38 cellular contexts compared by ENCODE assay signal in genomic region chr11:125200441-125200840, GRCh38. TPM values are rescaled to one million over a fixed set of nuclear protein-coding genes. Genes with fewer than 3 reads are reported as not detected.
"Had no signal": no experiment of that assay in that cellular context is flagged by ENCODE, and none has a peak within 500 bp of the region (broad histone marks: within the 10 kb centered on the region; RNA-seq: fewer than 3 reads in every experiment).

No MANE protein-coding gene starts in this region.

- H3K4me2 ChIP-seq: SK-N-SH had no signal

- FAIRE-seq: TTC549 had no signal

- H3K36me3 Mint-ChIP-seq: activated naive CD4-positive, alpha-beta T cell treated with anti-CD3 and anti-CD28 coated beads, Interleukin-2, amount 50 U/mL, for 24 hours; activated naive CD8-positive, alpha-beta T cell treated with anti-CD3 and anti-CD28 coated beads, Interleukin-2, amount 10 ng/mL, durations not matched to agents 7 days and 5 days had no signal

- H3K9me3 Mint-ChIP-seq: activated CD4-positive, alpha-beta T cell treated with anti-CD3 and anti-CD28 coated beads, Interleukin-2, amount 10 ng/mL, durations not matched to agents 24 days and 14 days; activated CD8-positive, alpha-beta T cell treated with anti-CD3 and anti-CD28 coated beads for 36 hours; activated naive CD4-positive, alpha-beta T cell treated with anti-CD3 and anti-CD28 coated beads, Interleukin-2, amount 50 U/mL, for 24 hours; activated naive CD8-positive, alpha-beta T cell treated with anti-CD3 and anti-CD28 coated beads, Interleukin-2, amount 10 ng/mL, durations not matched to agents 7 days and 5 days; activated T-cell treated with anti-CD3 and anti-CD28 coated beads, Interleukin-2, amount 50 U/mL, for 72 hours; activated T-helper 17 cell treated with anti-CD3 and anti-CD28 coated beads, Interleukin-2, amount 50 U/mL, for 72 hours; brain; T-helper 1 cell treated with Interleukin-12 subunit alpha and Interleukin-12 subunit beta and Interleukin-4 antibody, amounts not matched to agents 30 μg/mL and 1 μg/mL, for 36 hours; T-helper 2 cell treated with Interferon-gamma antibody and Interleukin-4, amounts not matched to agents 5 μg/mL and 100 μg/mL, for 36 hours had no signal

- H3K27me3 Mint-ChIP-seq: activated CD4-positive, alpha-beta T cell treated with anti-CD3 and anti-CD28 coated beads, Interleukin-2, amount 10 ng/mL, durations not matched to agents 24 days and 14 days; brain had no signal

- ATAC-seq: activated CD8-positive, alpha-beta T cell treated with anti-CD3 and anti-CD28 coated beads for 36 hours; activated T-cell treated with anti-CD3 and anti-CD28 coated beads, Interleukin-2, amount 50 U/mL, for 72 hours; activated T-helper 17 cell treated with anti-CD3 and anti-CD28 coated beads, Interleukin-2, amount 50 U/mL, for 72 hours; PC-3 had no signal

- H3K27me3 ChIP-seq: ascending aorta, MG63, Peyer's patch, SJSA1 had no signal

- H3K27ac ChIP-seq: ascending aorta, Peyer's patch, SJSA1 had no signal

- H3K36me3 ChIP-seq: ascending aorta, MG63, Peyer's patch, SJSA1 had no signal

- H3K4me1 Mint-ChIP-seq: activated CD4-positive, alpha-beta T cell treated with anti-CD3 and anti-CD28 coated beads, Interleukin-2, amount 10 ng/mL, durations not matched to agents 24 days and 14 days; activated naive CD4-positive, alpha-beta T cell treated with anti-CD3 and anti-CD28 coated beads, Interleukin-2, amount 50 U/mL, for 24 hours; activated naive CD8-positive, alpha-beta T cell treated with anti-CD3 and anti-CD28 coated beads, Interleukin-2, amount 10 ng/mL, durations not matched to agents 7 days and 5 days; activated T-helper 17 cell treated with anti-CD3 and anti-CD28 coated beads, Interleukin-2, amount 50 U/mL, for 72 hours had no signal

- H3K9ac ChIP-seq: SK-N-SH had no signal

- H3K4me3 ChIP-seq: ascending aorta, MG63, Peyer's patch, SJSA1 had no signal

- H3K4me1 ChIP-seq: ascending aorta, Peyer's patch, SJSA1 had no signal

- H3K9me3 ChIP-seq: ascending aorta, MG63, Peyer's patch, SJSA1, SK-N-SH had no signal

- DNase-seq: activated CD4-positive, alpha-beta T cell treated with anti-CD3 and anti-CD28 coated beads, Interleukin-2, amount 10 ng/mL, durations not matched to agents 24 days and 14 days; activated CD4-positive, alpha-beta T cell treated with anti-CD3 and anti-CD28 coated beads, Interleukin-2, amount 50 U/mL, for 4 hours; activated CD8-positive, alpha-beta T cell treated with anti-CD3 and anti-CD28 coated beads for 36 hours; activated gamma-delta T cell; activated naive CD4-positive, alpha-beta T cell treated with Interleukin-2 at 50 U/mL for 16 hours; activated naive CD8-positive, alpha-beta T cell treated with anti-CD3 and anti-CD28 coated beads, Interleukin-2, amount 10 ng/mL, durations not matched to agents 7 days and 5 days; activated T-cell treated with anti-CD3 and anti-CD28 coated beads, Interleukin-2, amount 50 U/mL, for 1 hour; activated T-cell treated with anti-CD3 and anti-CD28 coated beads, Interleukin-2, amount 50 U/mL, for 72 hours; amygdala; central memory CD4-positive, alpha-beta T cell; Kasumi-1; KBM-7; MG63; NCI-H1048; NCI-H1436 treated with DMSO at 0.1 percent for 48 hours; NCI-H187; NCI-H2029 treated with DMSO at 0.1 percent for 48 hours; NCI-H2107; NCI-H2171; NCI-H510A; NCI-H526; NCI-H748 treated with DMSO at 0.1 percent for 48 hours; NK-92 treated with Interleukin-12 subunit alpha and Interleukin-12 subunit beta, amount 100 ng/mL, for 24 hours; PC-3; Peyer's patch; RPMI8226; SHP77 treated with DMSO at 0.1 percent for 48 hours; SK-N-SH had no signal

- H3K27ac Mint-ChIP-seq: activated CD4-positive, alpha-beta T cell treated with anti-CD3 and anti-CD28 coated beads, Interleukin-2, amount 10 ng/mL, durations not matched to agents 24 days and 14 days; activated CD8-positive, alpha-beta T cell treated with anti-CD3 and anti-CD28 coated beads for 36 hours; activated naive CD4-positive, alpha-beta T cell treated with anti-CD3 and anti-CD28 coated beads, Interleukin-2, amount 50 U/mL, for 24 hours; activated naive CD8-positive, alpha-beta T cell treated with anti-CD3 and anti-CD28 coated beads, Interleukin-2, amount 10 ng/mL, durations not matched to agents 7 days and 5 days; activated T-cell treated with anti-CD3 and anti-CD28 coated beads, Interleukin-2, amount 50 U/mL, for 72 hours; activated T-helper 17 cell treated with anti-CD3 and anti-CD28 coated beads, Interleukin-2, amount 50 U/mL, for 72 hours; T-helper 1 cell treated with Interleukin-12 subunit alpha and Interleukin-12 subunit beta and Interleukin-4 antibody, amounts not matched to agents 30 μg/mL and 1 μg/mL, for 36 hours; T-helper 2 cell treated with Interferon-gamma antibody and Interleukin-4, amounts not matched to agents 5 μg/mL and 100 μg/mL, for 36 hours had no signal

- H3K4me3 Mint-ChIP-seq: activated CD4-positive, alpha-beta T cell treated with anti-CD3 and anti-CD28 coated beads, Interleukin-2, amount 10 ng/mL, durations not matched to agents 24 days and 14 days; activated CD8-positive, alpha-beta T cell treated with anti-CD3 and anti-CD28 coated beads for 36 hours; activated naive CD4-positive, alpha-beta T cell treated with anti-CD3 and anti-CD28 coated beads, Interleukin-2, amount 50 U/mL, for 24 hours; activated naive CD8-positive, alpha-beta T cell treated with anti-CD3 and anti-CD28 coated beads, Interleukin-2, amount 10 ng/mL, durations not matched to agents 7 days and 5 days; activated T-cell treated with anti-CD3 and anti-CD28 coated beads, Interleukin-2, amount 50 U/mL, for 72 hours; activated T-helper 17 cell treated with anti-CD3 and anti-CD28 coated beads, Interleukin-2, amount 50 U/mL, for 72 hours; brain; T-helper 1 cell treated with Interleukin-12 subunit alpha and Interleukin-12 subunit beta and Interleukin-4 antibody, amounts not matched to agents 30 μg/mL and 1 μg/mL, for 36 hours; T-helper 2 cell treated with Interferon-gamma antibody and Interleukin-4, amounts not matched to agents 5 μg/mL and 100 μg/mL, for 36 hours had no signal

RNA-seq across cellular contexts. Expression of gene PKNOX2, which starts 35.9 kb away (rescaled TPM):
- total RNA-seq: activated CD4-positive, alpha-beta T cell treated with anti-CD3 and anti-CD28 coated beads, Interleukin-2, amount 10 ng/mL, durations not matched to agents 24 days and 14 days; activated CD8-positive, alpha-beta memory T cell treated with anti-CD3 and anti-CD28 coated beads for 36 hours; activated CD8-positive, alpha-beta T cell treated with anti-CD3 and anti-CD28 coated beads for 36 hours; activated naive CD8-positive, alpha-beta T cell treated with anti-CD3 and anti-CD28 coated beads, Interleukin-2, amount 10 ng/mL, durations not matched to agents 7 days and 5 days; activated T-cell treated with anti-CD3 and anti-CD28 coated beads, Interleukin-2, amount 50 U/mL, for 72 hours; activated T-helper 17 cell treated with anti-CD3 and anti-CD28 coated beads, Interleukin-2, amount 50 U/mL, for 72 hours; bronchial epithelial cell; PC-3; SJSA1 had no signal
